ENCODE assay signal across 16 cellular contexts in genomic region chr2:109395487-109396337, GRCh38.
DNase-seq lines count a peak whose midpoint lies in the region; ATAC-seq, FAIRE-seq and TF ChIP-seq lines count a peak whose summit lies in the region.
"Had no signal": no experiment of that assay in that cellular context is flagged by ENCODE, and none has a peak within 500 bp of the region (broad histone marks: within the 10 kb centered on the region; RNA-seq: fewer than 3 reads in every experiment).

No MANE protein-coding gene starts in this region.

- no peak for ATAC-seq in stimulated activated naive CD8-positive, alpha-beta T cell treated with anti-CD3 and anti-CD28 coated beads, Interleukin-15, Interleukin-2, amounts not matched to agents 100 U/mL and 50 U/mL, for 24 hours
- peak; percentile 62 for ATAC-seq in mucosa of descending colon
- ATAC-seq: Panc1, Right ventricle myocardium inferior had no signal

- H3K36me3 ChIP-seq in ascending aorta (peaks cover 0 to 3% of the 10 kb centered on the region in 2 donors), mucosa of descending colon (ENCODE audit: low read depth) (no peaks in the 10 kb centered on the region)
- H3K36me3 ChIP-seq: BE2C had no signal

- peaks cover 38% of the 10 kb centered on the region for H3K4me1 Mint-ChIP-seq in stimulated activated naive CD8-positive, alpha-beta T cell treated with anti-CD3 and anti-CD28 coated beads, Interleukin-15, Interleukin-2, amounts not matched to agents 100 ng/mL and 50 ng/mL, for 24 hours (ENCODE audit: low read depth)
- peaks cover 8% of the 10 kb centered on the region for H3K4me1 Mint-ChIP-seq in MCF 10A (ENCODE audit: insufficient read depth, unreplicated experiment)

- FAIRE-seq in urothelium cell line (lab: Jason Lieb, UNC) = peak; percentile 9

- H3K27me3 Mint-ChIP-seq in stimulated activated naive CD8-positive, alpha-beta T cell treated with anti-CD3 and anti-CD28 coated beads, Interleukin-15, Interleukin-2, amounts not matched to agents 100 ng/mL and 50 ng/mL, for 24 hours = no peaks in the 10 kb centered on the region
- H3K27me3 Mint-ChIP-seq in MCF 10A (ENCODE audit: insufficient read depth, unreplicated experiment) = no peaks in the 10 kb centered on the region

- H3K4me3 ChIP-seq in ascending aorta (no peak overlapping the region), mucosa of descending colon (no peak overlapping the region)
- H3K4me3 ChIP-seq: SK-N-MC had no signal

- POLR2A ChIA-PET in MCF 10A (lab: Yijun Ruan, JAX) = no interaction called here

- H3K27ac ChIP-seq in ascending aorta = peak overlapping the region; percentile 27 to 59
- H3K27ac ChIP-seq: SK-N-MC had no signal

- no peaks in the 10 kb centered on the region for H3K27me3 ChIP-seq in ascending aorta
- H3K27me3 ChIP-seq: BE2C had no signal

- H3K36me3 Mint-ChIP-seq in stimulated activated naive CD8-positive, alpha-beta T cell treated with anti-CD3 and anti-CD28 coated beads, Interleukin-15, Interleukin-2, amounts not matched to agents 100 ng/mL and 50 ng/mL, for 24 hours (ENCODE audit: low read depth) = no peaks in the 10 kb centered on the region
- H3K36me3 Mint-ChIP-seq in MCF 10A (ENCODE audit: insufficient read depth, unreplicated experiment) = peaks cover 19% of the 10 kb centered on the region

- CTCF ChIA-PET in MCF 10A (lab: Yijun Ruan, JAX) = interaction anchor here (0.5 to 1.1 kb wide), 2 partner anchors 13 to 52 kb away, joined by 3 to 5 read pairs; no protein-coding TSS in a partner anchor

- no peak overlapping the region for H3K4me3 Mint-ChIP-seq in stimulated activated naive CD8-positive, alpha-beta T cell treated with anti-CD3 and anti-CD28 coated beads, Interleukin-15, Interleukin-2, amounts not matched to agents 100 ng/mL and 50 ng/mL, for 24 hours
- no peak overlapping the region for H3K4me3 Mint-ChIP-seq in MCF 10A (ENCODE audit: unreplicated experiment)

- H3K9me3 Mint-ChIP-seq in stimulated activated naive CD8-positive, alpha-beta T cell treated with anti-CD3 and anti-CD28 coated beads, Interleukin-15, Interleukin-2, amounts not matched to agents 100 ng/mL and 50 ng/mL, for 24 hours = no peaks in the 10 kb centered on the region
- H3K9me3 Mint-ChIP-seq in MCF 10A (ENCODE audit: unreplicated experiment) = no peaks in the 10 kb centered on the region

- intact Hi-C loops in ascending aorta (cut with DNase I) (no loop called here), mucosa of descending colon (cut with DNase I, micrococcal nuclease) (no loop called here), MCF 10A (cut with micrococcal nuclease) (no loop called here)

- H3K9me3 ChIP-seq in ascending aorta (no peaks in the 10 kb centered on the region), mucosa of descending colon (no peaks in the 10 kb centered on the region)
- H3K9me3 ChIP-seq: BE2C had no signal

- H3K27ac Mint-ChIP-seq in stimulated activated naive CD8-positive, alpha-beta T cell treated with anti-CD3 and anti-CD28 coated beads, Interleukin-15, Interleukin-2, amounts not matched to agents 100 ng/mL and 50 ng/mL, for 24 hours = peak overlapping the region; percentile 85
- no peak overlapping the region for H3K27ac Mint-ChIP-seq in MCF 10A (ENCODE audit: low read depth, unreplicated experiment)

- BruUV-seq in MCF 10A (replicated peaks; lab: Mats Ljungman, UMichigan) = no TSS peak

- no peak for DNase-seq in stimulated activated naive CD8-positive, alpha-beta T cell treated with anti-CD3 and anti-CD28 coated beads, Interleukin-15, Interleukin-2, amounts not matched to agents 100 U/mL and 50 U/mL, for 24 hours
- no peak for DNase-seq in ascending aorta (ENCODE audit: low spot score in 2 of 2)
- peak in 2 of 3 donors; percentile 15 to 37 for DNase-seq in mucosa of descending colon
- DNase-seq in urothelium cell line (ENCODE audit: low spot score) = no peak
- DNase-seq in GM19240 (ENCODE audit: insufficient read length, low spot score) = no peak
- no peak for DNase-seq in iPS-NIHi7 (ENCODE audit: extremely low spot score)
- no peak for DNase-seq in MCF 10A (ENCODE audit: unreplicated experiment)
- DNase-seq: BE2C, H7, Karpas-422, NCI-H1436 treated with DMSO at 0.1 percent for 48 hours, NCI-H2227 treated with DMSO at 0.1 percent for 48 hours had no signal

- TF ChIP-seq CTCF in ascending aorta (IDR thresholded peaks at IDR 0.05) = no peak
- TF ChIP-seq CTCF in mucosa of descending colon (IDR thresholded peaks at IDR 0.05) = no peak
- no peak for TF ChIP-seq CTCF in MCF 10A (IDR thresholded peaks at IDR 0.05; ENCODE audit: unreplicated experiment)

- H3K4me1 ChIP-seq in ascending aorta (peaks cover 0 to 4% of the 10 kb centered on the region in 2 donors), mucosa of descending colon (ENCODE audit: low read depth) (peaks cover 7% of the 10 kb centered on the region)
- H3K4me1 ChIP-seq: BE2C had no signal

Comparison
In these comparisons a context has a peak if more than half of its experiments do, and no peak if none do; other contexts are left out.
1. DNase-seq: peak in mucosa of descending colon (2 of 3); none in stimulated activated naive CD8-positive, alpha-beta T cell treated with anti-CD3 and anti-CD28 coated beads, Interleukin-15, Interleukin-2, amounts not matched to agents 100 U/mL and 50 U/mL, for 24 hours (single experiment), ascending aorta (0 of 2), urothelium cell line (single experiment), GM19240 (single experiment), iPS-NIHi7 (single experiment) and MCF 10A (single experiment).